In the genomic region with DNA sequence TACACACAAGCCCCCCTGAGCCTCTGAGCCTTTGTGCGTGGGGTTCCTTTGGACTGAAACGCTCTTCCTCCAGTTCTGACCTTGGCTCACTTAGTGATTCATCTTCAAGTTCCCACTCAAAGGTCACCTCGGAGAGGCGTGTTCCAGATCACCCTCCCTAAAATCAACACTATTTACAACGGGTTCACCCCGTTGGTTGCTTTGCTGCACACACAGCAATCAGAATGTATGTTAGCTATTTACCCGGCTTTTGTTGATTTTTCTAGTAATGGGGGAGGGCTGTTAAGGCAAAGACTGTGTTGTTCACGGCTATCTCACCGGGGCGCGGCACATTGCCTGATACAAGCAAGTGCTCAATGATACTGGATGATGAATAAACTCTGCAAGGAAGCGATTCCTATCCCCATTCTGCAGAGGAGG, we compare ENCODE assay signal across 9 cellular contexts. TPM values are rescaled to one million over a fixed set of nuclear protein-coding genes. Genes with fewer than 3 reads are reported as not detected.
A peak's percentile ranks its signal among the peaks of the same experiment; 100 is the strongest.
DNase-seq lines count a peak whose midpoint lies in the region; ATAC-seq and TF ChIP-seq lines count a peak whose summit lies in the region.
"Had no signal": no experiment of that assay in that cellular context is flagged by ENCODE, and none has a peak within 500 bp of the region (broad histone marks: within the 10 kb centered on the region; RNA-seq: fewer than 3 reads in every experiment).

No MANE protein-coding gene starts in this region.

- H3K4me1 ChIP-seq in HUES6 (ENCODE audit: control insufficient read depth, insufficient read depth, low read length) = peaks cover 20% of the 10 kb centered on the region
- peaks cover 19% of the 10 kb centered on the region for H3K4me1 ChIP-seq in mucosa of descending colon (ENCODE audit: low read depth)

- H3K4me3 ChIP-seq in HUES6 (ENCODE audit: low read depth, low read length) (peak overlapping the region; percentile 96), choroid plexus epithelial cell (ENCODE audit: low read depth, low read length) (peak overlapping the region; percentile 89), mucosa of descending colon (peak overlapping the region; percentile 86)

- H3K36me3 ChIP-seq in HUES6 (ENCODE audit: control insufficient read depth, insufficient read depth, low read length) = no peaks in the 10 kb centered on the region
- H3K36me3 ChIP-seq in mucosa of descending colon (ENCODE audit: low read depth) = no peaks in the 10 kb centered on the region

- ATAC-seq in mucosa of descending colon (peak; percentile 58), GM21447 (IDR thresholded peaks at IDR 0.05; ENCODE audit: unreplicated experiment) (no peak)

- in situ Hi-C loops in ACHN (cut with HindIII; ENCODE audit: low pct_ligation_motif_present, low pct_unique_long_range_greater_than_20kb, low sequenced_read_pairs) = no loop called here

- intact Hi-C loops in mucosa of descending colon (cut with DNase I, micrococcal nuclease) = no loop called here

- DNase-seq in ACHN = peak; percentile 19
- DNase-seq in choroid plexus epithelial cell (ENCODE audit: low read depth) = peak; percentile 8
- DNase-seq in mucosa of descending colon = peak in 2 of 3 donors; percentile 35 to 43
- no peak for DNase-seq in effector CD4-positive, alpha-beta T cell
- DNase-seq in NCI-H2227 treated with DMSO at 0.1 percent for 48 hours (lab: John Stamatoyannopoulos, UW) = no peak
- no peak for DNase-seq in medulla oblongata (ENCODE audit: extremely low spot score)

- H3K27ac ChIP-seq in HUES6 (ENCODE audit: low read depth, low read length) = no peak overlapping the region

- H3K9me3 ChIP-seq in HUES6 (ENCODE audit: control insufficient read depth, insufficient read depth, low read depth, low read length) = no peaks in the 10 kb centered on the region
- H3K9me3 ChIP-seq in mucosa of descending colon = no peaks in the 10 kb centered on the region

- H3K9ac ChIP-seq in HUES6 (ENCODE audit: low read length) = peak overlapping the region; percentile 81

- TF ChIP-seq CTCF in choroid plexus epithelial cell (conservative IDR thresholded peaks at IDR 0.05; ENCODE audit: low read depth, low read length) = no peak
- no peak for TF ChIP-seq CTCF in mucosa of descending colon (IDR thresholded peaks at IDR 0.05)

- H3K27me3 ChIP-seq in HUES6 (ENCODE audit: control insufficient read depth, insufficient read depth, low read length) = peaks cover 9% of the 10 kb centered on the region

RNA-seq across cellular contexts. Expression of a gene that starts 1.0 kb away (rescaled TPM):
- total RNA-seq in mucosa of descending colon = 10 to 100 TPM; 21.5 to 34.7 (median 24.9) TPM

RNA-seq across cellular contexts. Expression of a gene that starts 33.0 kb away (rescaled TPM):
- total RNA-seq in mucosa of descending colon = 1 to 10 TPM; 2.5 to 5.0 (median 3.3) TPM
- total RNA-seq: T-helper 1 cell treated with Interleukin-12 subunit alpha and Interleukin-12 subunit beta and Interleukin-4 antibody, amounts not matched to agents 30 ng/mL and 1 ng/mL, for 36 hours had no signal

RNA-seq across cellular contexts. Expression of a gene that starts 38.9 kb away (rescaled TPM):
- total RNA-seq in mucosa of descending colon = 10 to 100 TPM; 17.7 to 32.2 (median 29.0) TPM

Comparison
In these comparisons a context has a peak if more than half of its experiments do, and no peak if none do; other contexts are left out.
1. DNase-seq: peak in ACHN (single experiment), choroid plexus epithelial cell (single experiment) and mucosa of descending colon (2 of 3); none in effector CD4-positive, alpha-beta T cell (single experiment), NCI-H2227 treated with DMSO at 0.1 percent for 48 hours (single experiment) and medulla oblongata (single experiment).
2. Peak in every context shown above with its lines, with median percentiles within 50 percentile points of each other: H3K4me3 ChIP-seq.